Comparison of ENCODE assay signal across 8 cellular contexts in genomic region chr3:194141415-194142155, GRCh38. TPM values are rescaled to one million over a fixed set of nuclear protein-coding genes. Genes with fewer than 3 reads are reported as not detected.
A peak's percentile ranks its signal among the peaks of the same experiment; 100 is the strongest.
DNase-seq lines count a peak whose midpoint lies in the region; ATAC-seq, FAIRE-seq and TF ChIP-seq lines count a peak whose summit lies in the region.

No MANE protein-coding gene starts in this region.

- POLR2A ChIA-PET in WTC11 (lab: Charles Lee), result interaction anchor here (0.6 to 1.9 kb wide), 9 partner anchors 12 to 360 kb away, joined by 3 to 6 read pairs (median 3); no protein-coding TSS in a partner anchor

- H4K20me1 ChIP-seq in smooth muscle cell (ENCODE audit: low read depth), result peaks cover 16% of the 10 kb centered on the region

- peaks cover 43% of the 10 kb centered on the region for H3F3A ChIP-seq in smooth muscle cell (ENCODE audit: low read depth)

- H3K27ac Mint-ChIP-seq in WTC11, result peak overlapping the region; percentile 90

- ATAC-seq in HG02588 (IDR thresholded peaks at IDR 0.05; ENCODE audit: unreplicated experiment) (peak; percentile 36), WTC11 (peak; percentile 52), HG03439 (IDR thresholded peaks at IDR 0.05; ENCODE audit: unreplicated experiment) (no peak)

- no peaks in the 10 kb centered on the region for H3K36me3 ChIP-seq in smooth muscle cell (ENCODE audit: low read depth)

- peak overlapping the region; percentile 91 for H3K4me2 ChIP-seq in smooth muscle cell

- DNase-seq in NCI-H2029 (lab: John Stamatoyannopoulos, UW) (peak; percentile 96), WTC11 (ENCODE audit: low spot score) (peak; percentile 87), smooth muscle cell (lab: John Stamatoyannopoulos, UW; ENCODE audit: unreplicated experiment) (peak; percentile 76)
- peak; percentile 50 for DNase-seq in central memory CD4-positive, alpha-beta T cell

- no peaks in the 10 kb centered on the region for H3K27me3 ChIP-seq in smooth muscle cell (ENCODE audit: low read depth)

- H3K4me1 Mint-ChIP-seq in WTC11, result peaks cover 40% of the 10 kb centered on the region

- H3K4me3 ChIP-seq in GM08714 (ENCODE audit: low read length) (peak overlapping the region; percentile 3; the same call in 1 of the 2 replicates), smooth muscle cell (peak overlapping the region; percentile 83)

- 5% methylated on average over 13 of the region's 65 CpGs for WGBS in smooth muscle cell (ENCODE audit: low lambda C conversion rate)

- TF ChIP-seq CTCF in WTC11 (IDR thresholded peaks at IDR 0.05), result no peak
- TF ChIP-seq CTCF in smooth muscle cell (IDR thresholded peaks at IDR 0.05; ENCODE audit: borderline replicate concordance, insufficient read depth, poor library complexity, severe bottlenecking), result no peak

- H3K9me3 ChIP-seq in smooth muscle cell (replicated peaks; ENCODE audit: low read depth), result no peaks in the 10 kb centered on the region

- peak overlapping the region; percentile 93 for H3K27ac ChIP-seq in smooth muscle cell (ENCODE audit: low read depth)

- CTCF ChIA-PET in WTC11 (lab: Charles Lee), result interaction anchor here (0.6 to 4.4 kb wide), 14 partner anchors 11 to 361 kb away, joined by 3 to 34 read pairs (median 4); no protein-coding TSS in a partner anchor

- peaks cover 12% of the 10 kb centered on the region for H3K79me2 ChIP-seq in smooth muscle cell (ENCODE audit: low read depth)

- FAIRE-seq in islet of Langerhans (lab: Jason Lieb, UNC), result peak; percentile 36

- peak overlapping the region; percentile 15 for H2AFZ ChIP-seq in smooth muscle cell (ENCODE audit: low read depth)

- peaks cover 39% of the 10 kb centered on the region for H3K4me1 ChIP-seq in smooth muscle cell (ENCODE audit: low read depth)

- peak overlapping the region; percentile 10 for H3K4me3 Mint-ChIP-seq in WTC11

- H3K27me3 Mint-ChIP-seq in WTC11 (ENCODE audit: low read depth), result no peaks in the 10 kb centered on the region

- no peaks in the 10 kb centered on the region for H3K9me3 Mint-ChIP-seq in WTC11

- peak overlapping the region; percentile 95 for H3K9ac ChIP-seq in smooth muscle cell (ENCODE audit: low read depth)

- peaks cover 21% of the 10 kb centered on the region for H3K36me3 Mint-ChIP-seq in WTC11

TF ChIP-seq in WTC11, 78 proteins besides CTCF, POLR2A, EP300 and RAD21 (continues in another document):
- TF ChIP-seq TEAD1 (CRISPR knock-in tag; IDR thresholded peaks at IDR 0.05) (no peak), FOXP1 (CRISPR knock-in tag; IDR thresholded peaks at IDR 0.05; ENCODE audit: borderline replicate concordance) (peak; percentile 64; the same call in 1 of the 2 replicates), ZNF396 (CRISPR knock-in tag; IDR thresholded peaks at IDR 0.05; ENCODE audit: borderline replicate concordance) (no peak), ZNF416 (CRISPR knock-in tag; IDR thresholded peaks at IDR 0.05) (no peak), ZMAT4 (CRISPR knock-in tag; IDR thresholded peaks at IDR 0.05) (no peak), ATF6 (CRISPR knock-in tag; IDR thresholded peaks at IDR 0.05) (no peak), GABPB1 (CRISPR knock-in tag; IDR thresholded peaks at IDR 0.05) (0 out of 2 replicates have a peak, but pooled peaks have one; percentile 10), ZNF281 (CRISPR knock-in tag; IDR thresholded peaks at IDR 0.05) (peak; percentile 23; the same call in 1 of the 2 replicates), FOXK1 (CRISPR knock-in tag; IDR thresholded peaks at IDR 0.05) (no peak), FOXP4 (CRISPR knock-in tag; IDR thresholded peaks at IDR 0.05) (no peak), E2F5 (CRISPR knock-in tag; IDR thresholded peaks at IDR 0.05) (0 out of 2 replicates have a peak, but pooled peaks have one; percentile 54), ERG (CRISPR knock-in tag; IDR thresholded peaks at IDR 0.05) (no peak), HMGA2 (CRISPR knock-in tag; IDR thresholded peaks at IDR 0.05) (no peak), GTF2I (CRISPR knock-in tag; conservative IDR thresholded peaks at IDR 0.05) (no peak), SP1 (CRISPR knock-in tag; conservative IDR thresholded peaks at IDR 0.05) (peak; percentile 60), NFATC4 (CRISPR knock-in tag; IDR thresholded peaks at IDR 0.05) (no peak), ZNF423 (CRISPR knock-in tag; IDR thresholded peaks at IDR 0.05) (no peak), JUN (CRISPR knock-in tag; IDR thresholded peaks at IDR 0.05) (no peak)

RNA-seq across cellular contexts. Expression of gene HES1, which starts 5.6 kb away (rescaled TPM):
- 28.4 to 65.9 TPM (median 62.3 TPM) in 3 replicates for total RNA-seq in WTC11 (2021)
- 69.5 and 96.8 TPM in 2 replicates for total RNA-seq in smooth muscle cell
- 52.0 and 59.9 TPM in 2 replicates for polyA plus RNA-seq in smooth muscle cell
